8 cellular contexts compared by ENCODE assay signal in genomic region chr7:7567898-7568531, GRCh38. TPM values are rescaled to one million over a fixed set of nuclear protein-coding genes. Genes with fewer than 3 reads are reported as not detected.
DNase-seq lines count a peak whose midpoint lies in the region; TF ChIP-seq lines count a peak whose summit lies in the region.

No MANE protein-coding gene starts in this region.

- no peaks in the 10 kb centered on the region for H3K27me3 ChIP-seq in CD8-positive, alpha-beta memory T cell (ENCODE audit: insufficient read depth, low read length, poor library complexity, severe bottlenecking)
- no peaks in the 10 kb centered on the region for H3K27me3 ChIP-seq in dorsolateral prefrontal cortex
- no peaks in the 10 kb centered on the region for H3K27me3 ChIP-seq in neuron (ENCODE audit: insufficient read depth, low read length)

- peaks cover 47% of the 10 kb centered on the region for H3K4me1 ChIP-seq in CD8-positive, alpha-beta memory T cell (ENCODE audit: insufficient read depth, low read length)
- H3K4me1 ChIP-seq in neuron (ENCODE audit: insufficient read depth, low read length) = peaks cover 18% of the 10 kb centered on the region

- H3K27me3 Mint-ChIP-seq in CD8-positive, alpha-beta memory T cell = no peaks in the 10 kb centered on the region

- H2AFZ ChIP-seq in neuron (ENCODE audit: low read depth, low read length) = peak overlapping the region; percentile 78

- no peaks in the 10 kb centered on the region for H3K9me3 ChIP-seq in CD8-positive, alpha-beta memory T cell (ENCODE audit: low read length)
- peaks cover 11% of the 10 kb centered on the region for H3K9me3 ChIP-seq in neuron (ENCODE audit: low read length)

- DNase-seq in CD8-positive, alpha-beta memory T cell = no peak
- peak; percentile 63 for DNase-seq in NAMALWA (ENCODE audit: low spot score)
- DNase-seq in dorsolateral prefrontal cortex = no peak
- DNase-seq in NCI-H82 (lab: John Stamatoyannopoulos, UW) = no peak
- no peak for DNase-seq in NK-92 (lab: John Stamatoyannopoulos, UW; ENCODE audit: unreplicated experiment)
- no peak for DNase-seq in stimulated activated CD4-positive, alpha-beta T cell treated with anti-CD3 and anti-CD28 coated beads, Interleukin-15, amount 100 ng/mL, for 24 hours
- DNase-seq in LoVo (ENCODE audit: low spot score) = no peak

- H3K27ac ChIP-seq in CD8-positive, alpha-beta memory T cell (ENCODE audit: low read depth, low read length) = peak overlapping the region; percentile 77
- peak overlapping the region in 8 of 59 donors; percentile 78 to 93 (median 91) for H3K27ac ChIP-seq in dorsolateral prefrontal cortex

- H3K4me1 Mint-ChIP-seq in CD8-positive, alpha-beta memory T cell = peaks cover 34 to 45% (median 39%) of the 10 kb centered on the region in 3 donors

- no peaks in the 10 kb centered on the region for H3K36me3 ChIP-seq in CD8-positive, alpha-beta memory T cell (ENCODE audit: insufficient read depth, low read length)
- peaks cover 22% of the 10 kb centered on the region for H3K36me3 ChIP-seq in neuron (ENCODE audit: insufficient read depth, low read length)

- H3K36me3 Mint-ChIP-seq in CD8-positive, alpha-beta memory T cell = peaks cover 0 to 9% (median 2%) of the 10 kb centered on the region in 3 donors

- POLR2A ChIA-PET in CD8-positive, alpha-beta memory T cell (lab: Charles Lee) = interaction anchor here (1.5 kb wide), 1 partner anchor 73 kb away, joined by 5 read pairs; the partner anchor contains the start of gene UMAD1

- peak overlapping the region; percentile 57 for H3K4me3 ChIP-seq in CD8-positive, alpha-beta memory T cell (ENCODE audit: low read length)
- H3K4me3 ChIP-seq in dorsolateral prefrontal cortex = peak overlapping the region; percentile 52 to 98 (median 83)
- H3K4me3 ChIP-seq in neuron (ENCODE audit: low read length) = peak overlapping the region; percentile 99

- no peaks in the 10 kb centered on the region for H3K9me3 Mint-ChIP-seq in CD8-positive, alpha-beta memory T cell

- peak overlapping the region; percentile 69 to 87 (median 82) for H3K4me3 Mint-ChIP-seq in CD8-positive, alpha-beta memory T cell

- CTCF ChIA-PET in CD8-positive, alpha-beta memory T cell (lab: Charles Lee) = interaction anchor here (0.9 kb wide), 1 partner anchor 9 kb away, joined by 3 read pairs; no protein-coding TSS in a partner anchor

- TF ChIP-seq CTCF in dorsolateral prefrontal cortex (IDR thresholded peaks at IDR 0.05 in 54 of 56, conservative IDR thresholded peaks at IDR 0.05 in 2 of 56; ENCODE audit: low read depth in 1 of 56, partially characterized antibody in 56 of 56) = no peak

- peak overlapping the region; percentile 81 to 96 (median 90) for H3K27ac Mint-ChIP-seq in CD8-positive, alpha-beta memory T cell

- intact Hi-C loops in dorsolateral prefrontal cortex (cut with DNase I) = loop anchor here (5.0 to 10.0 kb wide), 3 partner anchors 383 to 727 kb away; partner anchors contain the start of gene C1GALT1 (in 2 of the 2)

RNA-seq across cellular contexts. Expression of gene MIOS, which starts 1.3 kb away (rescaled TPM):
- total RNA-seq in CD8-positive, alpha-beta memory T cell = 10 to 100 TPM; 38.2 to 38.7 TPM
- polyA plus RNA-seq in CD8-positive, alpha-beta memory T cell = 18.8 TPM
- 10 to 100 TPM; 22.0 to 49.3 (median 35.6) TPM for total RNA-seq in dorsolateral prefrontal cortex

RNA-seq across cellular contexts. Expression of gene COL28A1, which starts 32.3 kb away (rescaled TPM):
- not detected for total RNA-seq in CD8-positive, alpha-beta memory T cell
- polyA plus RNA-seq in CD8-positive, alpha-beta memory T cell = not detected
- total RNA-seq in dorsolateral prefrontal cortex = 10 to 100 TPM in 2 of 120 experiments, 1 to 10 TPM in 118; 2.3 to 11.2 (median 5.6) TPM
